Comparison of ENCODE assay signal across 28 cellular contexts in genomic region chr1:245650441-245650840, GRCh38.
"Had no signal": no experiment of that assay in that cellular context is flagged by ENCODE, and none has a peak within 500 bp of the region (broad histone marks: within the 10 kb centered on the region; RNA-seq: fewer than 3 reads in every experiment).

No MANE protein-coding gene starts in this region.

- DNase-seq: natural killer cell; occipital lobe; ovary; posterior cingulate gyrus; psoas muscle; right cardiac atrium; right lobe of liver; sigmoid colon; small intestine; stimulated activated CD4-positive, alpha-beta T cell treated with anti-CD3 and anti-CD28 coated beads, Interleukin-15, amount 100 ng/mL, for 24 hours; stimulated activated CD4-positive, alpha-beta T cell treated with anti-CD3 and anti-CD28 coated beads, Interleukin-2, amount 100 ng/mL, for 24 hours; stimulated activated CD4-positive, alpha-beta T cell treated with anti-CD3 and anti-CD28 coated beads, Interleukin-2, amount 100 ng/mL, for 48 hours; stimulated activated CD4-positive, alpha-beta T cell treated with anti-CD3 and anti-CD28 coated beads, Interleukin-4, amount 100 ng/mL, for 24 hours; stimulated activated naive B cell treated with anti-CD40 and anti-IgM and Interleukin-4, amounts not matched to agents 10 μg/mL and 1 μg/mL and 100 μg/mL, for 72 hours; stimulated activated naive CD4-positive, alpha-beta T cell treated with Interleukin-2 at 50 U/mL for 16 hours; stomach; upper lobe of right lung; uterus had no signal

- H3K9me3 Mint-ChIP-seq: natural killer cell, type B pancreatic cell had no signal

- H3K4me3 ChIP-seq: neural progenitor cell, ovary, psoas muscle, right lobe of liver, sigmoid colon, stomach, thoracic aorta, thyroid gland, tibial nerve, upper lobe of right lung, uterus had no signal

- H2AFZ ChIP-seq: neural progenitor cell, parathyroid adenoma had no signal

- H3K9ac ChIP-seq: neural progenitor cell, parathyroid adenoma had no signal

- H3K36me3 ChIP-seq: neural progenitor cell, ovary, right lobe of liver, sigmoid colon, stomach, thoracic aorta, thyroid gland, tibial nerve, upper lobe of right lung, uterus had no signal

- H3K27me3 ChIP-seq: neural progenitor cell, ovary, right lobe of liver, sigmoid colon, stomach, thyroid gland, tibial nerve, upper lobe of right lung, uterus had no signal

- ATAC-seq: natural killer cell; psoas muscle; right cardiac atrium; right lobe of liver; stimulated activated effector memory CD8-positive, alpha-beta T cell treated with anti-CD3 and anti-CD28 coated beads, Interleukin-12 subunit alpha, Interleukin-12 subunit beta, amount 100 ng/mL, for 72 hours; stimulated activated naive B cell treated with anti-CD40 and anti-IgM and Interleukin-4, amounts not matched to agents 10 μg/mL and 1 μg/mL and 100 μg/mL, for 72 hours; upper lobe of right lung had no signal

- H3K27ac ChIP-seq: neural progenitor cell, ovary, parathyroid adenoma, psoas muscle, right lobe of liver, sigmoid colon, stomach, thoracic aorta, thyroid gland, tibial nerve, upper lobe of right lung, uterus had no signal

- H3K36me3 Mint-ChIP-seq: natural killer cell; stimulated activated effector memory CD8-positive, alpha-beta T cell treated with anti-CD3 and anti-CD28 coated beads, Interleukin-12 subunit alpha, Interleukin-12 subunit beta, amount 100 ng/mL, for 72 hours had no signal

- H3K27ac Mint-ChIP-seq: natural killer cell; nephron; neural progenitor cell; progenitor cell of endocrine pancreas; stimulated activated effector memory CD8-positive, alpha-beta T cell treated with anti-CD3 and anti-CD28 coated beads, Interleukin-12 subunit alpha, Interleukin-12 subunit beta, amount 100 ng/mL, for 72 hours; stimulated activated naive B cell treated with anti-CD40 and anti-IgM and Interleukin-4, amounts not matched to agents 10 μg/mL and 1 μg/mL and 100 μg/mL, for 72 hours; stimulated activated naive CD8-positive, alpha-beta T cell treated with anti-CD3 and anti-CD28 coated beads, Interleukin-15, Interleukin-2, amounts not matched to agents 100 ng/mL and 50 ng/mL, for 24 hours; type B pancreatic cell had no signal

- H3K4me1 Mint-ChIP-seq: stimulated activated effector memory CD8-positive, alpha-beta T cell treated with anti-CD3 and anti-CD28 coated beads, Interleukin-12 subunit alpha, Interleukin-12 subunit beta, amount 100 ng/mL, for 72 hours had no signal

- H3K4me2 ChIP-seq: neural progenitor cell had no signal

- H3K9me3 ChIP-seq: ovary, psoas muscle, right lobe of liver, sigmoid colon, stomach, thoracic aorta, thyroid gland, upper lobe of right lung, uterus had no signal

- H3K4me1 ChIP-seq: parathyroid adenoma, psoas muscle, right lobe of liver, sigmoid colon, stomach, thyroid gland, tibial nerve, upper lobe of right lung, uterus had no signal

- H3K4me3 Mint-ChIP-seq: natural killer cell; nephron; neural progenitor cell; stimulated activated effector memory CD8-positive, alpha-beta T cell treated with anti-CD3 and anti-CD28 coated beads, Interleukin-12 subunit alpha, Interleukin-12 subunit beta, amount 100 ng/mL, for 72 hours; stimulated activated naive B cell treated with anti-CD40 and anti-IgM and Interleukin-4, amounts not matched to agents 10 μg/mL and 1 μg/mL and 100 μg/mL, for 72 hours; stimulated activated naive CD8-positive, alpha-beta T cell treated with anti-CD3 and anti-CD28 coated beads, Interleukin-15, Interleukin-2, amounts not matched to agents 100 ng/mL and 50 ng/mL, for 24 hours; type B pancreatic cell had no signal

- H3K79me2 ChIP-seq: parathyroid adenoma had no signal
